8 cellular contexts compared by ENCODE assay signal in genomic region chr9:36163049-36163839, GRCh38. TPM values are rescaled to one million over a fixed set of nuclear protein-coding genes. Genes with fewer than 3 reads are reported as not detected.
DNase-seq lines count a peak whose midpoint lies in the region; ATAC-seq and TF ChIP-seq lines count a peak whose summit lies in the region.
"Had no signal": no experiment of that assay in that cellular context is flagged by ENCODE, and none has a peak within 500 bp of the region (broad histone marks: within the 10 kb centered on the region; RNA-seq: fewer than 3 reads in every experiment).

No MANE protein-coding gene starts in this region.

- H3K4me3 Mint-ChIP-seq in effector memory CD8-positive, alpha-beta T cell: no peak overlapping the region
- H3K4me3 Mint-ChIP-seq in type B pancreatic cell: peak overlapping the region; percentile 41

- H3K18ac ChIP-seq in mesenchymal stem cell (ENCODE audit: low read depth in 1 of 2, low read length in 2 of 2): peak overlapping the region; percentile 81 to 94

- peaks cover 0 to 3% of the 10 kb centered on the region in 2 experiments for H3K36me3 ChIP-seq in mesenchymal stem cell (ENCODE audit: control insufficient read depth in 1 of 2, insufficient read depth in 2 of 2, low read depth in 1 of 2, low read length in 2 of 2)

- peaks cover 30% of the 10 kb centered on the region for H3K36me3 Mint-ChIP-seq in effector memory CD8-positive, alpha-beta T cell (ENCODE audit: insufficient read depth)
- peaks cover 3% of the 10 kb centered on the region for H3K36me3 Mint-ChIP-seq in type B pancreatic cell

- H3K79me1 ChIP-seq in mesenchymal stem cell (replicated peaks; ENCODE audit: low read length, poor library complexity, severe bottlenecking): no peaks in the 10 kb centered on the region

- H4K91ac ChIP-seq in mesenchymal stem cell (ENCODE audit: low read length): peak overlapping the region; percentile 71

- peak overlapping the region; percentile 39 for H2BK15ac ChIP-seq in mesenchymal stem cell (ENCODE audit: low read depth, poor library complexity, severe bottlenecking)

- peak overlapping the region; percentile 87 for H2AK5ac ChIP-seq in mesenchymal stem cell (ENCODE audit: low read length, severe bottlenecking)

- no peak for ATAC-seq in effector memory CD8-positive, alpha-beta T cell (replicated peaks)
- no peak for ATAC-seq in GM19328 (IDR thresholded peaks at IDR 0.05; ENCODE audit: unreplicated experiment)

- H2AFZ ChIP-seq in mesenchymal stem cell (ENCODE audit: low read depth, low read length): peak overlapping the region; percentile 8

- peak overlapping the region; percentile 4 to 76 for H2BK12ac ChIP-seq in mesenchymal stem cell (ENCODE audit: low read length in 2 of 2)

- H3K4ac ChIP-seq in mesenchymal stem cell (ENCODE audit: low read depth in 1 of 2, low read length in 2 of 2): peak overlapping the region; percentile 75 to 94

- peak; percentile 83 to 86 for DNase-seq in NCI-H524 (lab: John Stamatoyannopoulos, UW)
- DNase-seq in effector memory CD8-positive, alpha-beta T cell: no peak
- peak; percentile 84 for DNase-seq in mesenchymal stem cell
- peak; percentile 80 for DNase-seq in type B pancreatic cell (ENCODE audit: extremely low spot score, unreplicated experiment)
- DNase-seq in activated T-cell treated with anti-CD3 and anti-CD28 coated beads, Interleukin-2, amount 50 U/mL, for 48 hours: no peak
- no peak for DNase-seq in stimulated activated CD4-positive, alpha-beta T cell treated with anti-CD3 and anti-CD28 coated beads, Interleukin-2, amount 100 ng/mL, for 24 hours

- peak overlapping the region; percentile 85 for H3K9ac ChIP-seq in mesenchymal stem cell (ENCODE audit: low read length)

- H3K14ac ChIP-seq in mesenchymal stem cell (ENCODE audit: low read length in 2 of 2): no peak overlapping the region

- H2BK120ac ChIP-seq in mesenchymal stem cell (ENCODE audit: low read depth, low read length): peak overlapping the region; percentile 54

- H3K4me2 ChIP-seq in mesenchymal stem cell (ENCODE audit: low read length, poor library complexity, severe bottlenecking): peak overlapping the region; percentile 1

- WGBS in mesenchymal stem cell: 11% methylated on average over 8 of the region's 9 CpGs

- H3K4me3 ChIP-seq in mesenchymal stem cell (ENCODE audit: insufficient read depth in 1 of 2, low read depth in 1 of 2, low read length in 2 of 2): peak overlapping the region in 1 of 2 experiments; percentile 59

- peak overlapping the region; percentile 20 to 84 for H3K27ac Mint-ChIP-seq in effector memory CD8-positive, alpha-beta T cell
- H3K27ac Mint-ChIP-seq in type B pancreatic cell: peak overlapping the region; percentile 88

- no peaks in the 10 kb centered on the region for H3K9me3 Mint-ChIP-seq in effector memory CD8-positive, alpha-beta T cell
- H3K9me3 Mint-ChIP-seq in type B pancreatic cell: peaks cover 3% of the 10 kb centered on the region

- peak overlapping the region; percentile 99 for H3K27ac ChIP-seq in mesenchymal stem cell (ENCODE audit: low read length, poor library complexity, severe bottlenecking)
- H3K27ac ChIP-seq: VCaP had no signal

- no peaks in the 10 kb centered on the region for H3K27me3 Mint-ChIP-seq in effector memory CD8-positive, alpha-beta T cell
- peaks cover 10% of the 10 kb centered on the region for H3K27me3 Mint-ChIP-seq in type B pancreatic cell

- peaks cover 32% of the 10 kb centered on the region for H3K4me1 ChIP-seq in mesenchymal stem cell (ENCODE audit: control insufficient read depth, insufficient read depth, low read depth, low read length)

- no peaks in the 10 kb centered on the region for H3K27me3 ChIP-seq in mesenchymal stem cell (ENCODE audit: control insufficient read depth in 1 of 2, insufficient read depth in 1 of 2, low read length in 2 of 2)

- H3K4me1 Mint-ChIP-seq in effector memory CD8-positive, alpha-beta T cell (ENCODE audit: low read depth in 2 of 2): peaks cover 3 to 8% of the 10 kb centered on the region in 2 donors
- H3K4me1 Mint-ChIP-seq in type B pancreatic cell (ENCODE audit: unreplicated experiment): peaks cover 39% of the 10 kb centered on the region

- no peaks in the 10 kb centered on the region for H3K9me3 ChIP-seq in mesenchymal stem cell (ENCODE audit: control insufficient read depth, low read length)

- no peak for TF ChIP-seq CTCF in type B pancreatic cell (conservative IDR thresholded peaks at IDR 0.05)

- H3K23ac ChIP-seq in mesenchymal stem cell (ENCODE audit: low read length in 2 of 2): no peak overlapping the region

- peak overlapping the region; percentile 67 for H4K8ac ChIP-seq in mesenchymal stem cell (ENCODE audit: low read length)

- peak overlapping the region; percentile 93 for H2BK5ac ChIP-seq in mesenchymal stem cell (ENCODE audit: low read depth, low read length, poor library complexity, severe bottlenecking)

RNA-seq across cellular contexts. Expression of gene CCIN, which starts 5.9 kb away (rescaled TPM):
- 0.01 TPM for polyA plus RNA-seq in mesenchymal stem cell (2013, experiment 1 of 2)
- polyA plus RNA-seq in mesenchymal stem cell (2013, experiment 2 of 2): 0.04 TPM
- not detected in 2 replicates for total RNA-seq in type B pancreatic cell (ENCODE audit: low replicate concordance)

RNA-seq across cellular contexts. Expression of gene GLIPR2, which starts 26.7 kb away (rescaled TPM):
- 36.0 TPM for polyA plus RNA-seq in mesenchymal stem cell (2013, experiment 1 of 2)
- polyA plus RNA-seq in mesenchymal stem cell (2013, experiment 2 of 2): 35.7 TPM
- 4.6 and 17.8 TPM in 2 replicates for total RNA-seq in type B pancreatic cell (ENCODE audit: low replicate concordance)

RNA-seq across cellular contexts. Expression of gene CLTA, which starts 27.5 kb away (rescaled TPM):
- polyA plus RNA-seq in mesenchymal stem cell (2013, experiment 1 of 2): 420 TPM
- 415 TPM for polyA plus RNA-seq in mesenchymal stem cell (2013, experiment 2 of 2)
- total RNA-seq in type B pancreatic cell (ENCODE audit: low replicate concordance): 220 and 233 TPM in 2 replicates

Comparison
In these comparisons a context has a peak if more than half of its experiments do, and no peak if none do; other contexts are left out.
1. DNase-seq: peak in NCI-H524 (2 of 2), mesenchymal stem cell (single experiment) and type B pancreatic cell (single experiment); none in effector memory CD8-positive, alpha-beta T cell (0 of 3), activated T-cell treated with anti-CD3 and anti-CD28 coated beads, Interleukin-2, amount 50 U/mL, for 48 hours (0 of 2) and stimulated activated CD4-positive, alpha-beta T cell treated with anti-CD3 and anti-CD28 coated beads, Interleukin-2, amount 100 ng/mL, for 24 hours (0 of 2).